ENCODE assay signal across 15 cellular contexts in genomic region chr6:109031416-109031815, GRCh38.
DNase-seq lines count a peak whose midpoint lies in the region; ATAC-seq and TF ChIP-seq lines count a peak whose summit lies in the region.
"Had no signal": no experiment of that assay in that cellular context is flagged by ENCODE, and none has a peak within 500 bp of the region (broad histone marks: within the 10 kb centered on the region; RNA-seq: fewer than 3 reads in every experiment).

No MANE protein-coding gene starts in this region.

- TF ChIP-seq CTCF in right atrium auricular region (IDR thresholded peaks at IDR 0.05) = no peak
- TF ChIP-seq CTCF in RWPE1 (conservative IDR thresholded peaks at IDR 0.05; ENCODE audit: low read depth) = no peak
- no peak for TF ChIP-seq CTCF in uterus (IDR thresholded peaks at IDR 0.05)

- H3K9me3 ChIP-seq in right atrium auricular region (no peaks in the 10 kb centered on the region), uterus (no peaks in the 10 kb centered on the region)
- H3K9me3 ChIP-seq: A549 had no signal

- no peak overlapping the region for H3K4me3 ChIP-seq in right atrium auricular region
- H3K4me3 ChIP-seq in uterus = no peak overlapping the region
- H3K4me3 ChIP-seq: A549, GM23248 had no signal

- DNase-seq in Right ventricle myocardium superior (no peak), right atrium auricular region (ENCODE audit: low spot score) (no peak), NCI-H69 (lab: John Stamatoyannopoulos, UW) (peak; percentile 45), left ventricle myocardium superior (no peak), RWPE1 (ENCODE audit: low spot score) (no peak), uterus (no peak)
- no peak for DNase-seq in activated T-cell treated with anti-CD3 and anti-CD28 coated beads, Interleukin-2, amount 50 U/mL, for 48 hours
- DNase-seq: CD8-positive, alpha-beta T cell; COR-L47; DMS153; DMS79 treated with DMSO at 0.1 percent for 48 hours; EL; GM23248 had no signal

- ATAC-seq in Right ventricle myocardium superior (ENCODE audit: poor library complexity) = peak; percentile 52
- ATAC-seq in left ventricle myocardium superior = peak; percentile 70
- ATAC-seq: A549; CD8-positive, alpha-beta T cell; HCT116 had no signal

- TF ChIP-seq POLR2A in uterus (IDR thresholded peaks at IDR 0.05) = no peak

- H3K36me3 ChIP-seq in right atrium auricular region = no peaks in the 10 kb centered on the region
- no peaks in the 10 kb centered on the region for H3K36me3 ChIP-seq in uterus

- intact Hi-C loops in Right ventricle myocardium superior (cut with DNase I) = no loop called here
- intact Hi-C loops in left ventricle myocardium superior (cut with micrococcal nuclease) = no loop called here
- intact Hi-C loops in uterus (cut with DNase I; ENCODE audit: low total_unique reads) = no loop called here

- H3K4me1 ChIP-seq in right atrium auricular region = peaks cover 0 to 12% of the 10 kb centered on the region in 2 donors
- no peaks in the 10 kb centered on the region for H3K4me1 ChIP-seq in uterus
- H3K4me1 ChIP-seq: A549 had no signal

- no peaks in the 10 kb centered on the region for H3K27me3 ChIP-seq in right atrium auricular region
- no peaks in the 10 kb centered on the region for H3K27me3 ChIP-seq in uterus

- CTCF ChIA-PET in RWPE1 (lab: Yijun Ruan, JAX) = no interaction called here

- POLR2A ChIA-PET in RWPE1 (lab: Yijun Ruan, JAX; ENCODE audit: low non-redundant PET) = no interaction called here

- H3K27ac ChIP-seq in right atrium auricular region (no peak overlapping the region), RWPE1 (no peak overlapping the region), uterus (no peak overlapping the region)
- H3K27ac ChIP-seq: A549, GM23248 had no signal
